In the genomic region with DNA sequence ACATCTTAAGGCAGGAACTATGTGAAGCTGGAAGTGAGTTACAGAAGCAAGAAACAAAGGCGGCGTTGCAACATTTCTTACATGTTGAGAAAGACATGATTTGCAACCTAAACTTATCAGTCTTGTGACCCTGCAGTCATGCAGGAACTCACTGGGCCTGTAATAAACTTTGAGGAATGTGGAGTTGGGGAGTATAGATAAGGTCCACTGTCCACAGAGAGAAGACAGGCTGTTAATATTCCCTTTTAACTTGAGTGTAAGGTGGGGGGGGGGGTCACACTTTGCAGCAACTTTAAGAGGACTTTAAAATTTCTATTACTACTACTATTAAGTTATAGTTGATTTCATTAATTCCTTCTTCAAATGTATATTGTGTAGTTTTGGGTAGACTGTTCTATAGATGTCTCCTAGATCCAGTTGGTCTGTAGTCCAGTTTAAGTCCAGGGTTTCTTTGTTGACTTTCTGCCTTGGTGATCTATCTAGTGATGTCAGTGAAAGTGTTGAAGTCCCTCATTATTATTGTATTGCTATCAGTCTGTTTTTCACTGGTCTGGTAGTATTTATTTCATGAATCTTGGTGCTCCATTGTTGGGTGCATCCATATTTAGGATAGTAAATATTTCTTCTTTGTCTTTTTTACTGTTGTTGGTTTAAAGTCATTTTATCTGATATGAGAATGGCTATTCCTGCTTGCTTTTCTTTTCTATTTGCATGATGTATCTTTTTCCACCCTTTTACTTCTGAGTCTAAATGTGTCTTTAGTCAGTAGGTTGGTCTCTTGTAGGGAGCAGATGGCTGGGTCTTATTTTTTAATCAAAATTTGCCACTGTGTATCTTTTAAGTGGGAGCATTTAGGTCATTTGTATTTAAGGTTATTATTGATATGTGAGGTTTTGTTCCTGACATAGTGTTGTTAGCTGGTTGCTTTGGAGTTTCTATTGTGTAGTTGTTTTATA, we compare ENCODE assay signal across 19 cellular contexts. TPM values are rescaled to one million over a fixed set of nuclear protein-coding genes. Genes with fewer than 3 reads are reported as not detected.
DNase-seq lines count a peak whose midpoint lies in the region; FAIRE-seq and TF ChIP-seq lines count a peak whose summit lies in the region.
"Had no signal": no experiment of that assay in that cellular context is flagged by ENCODE, and none has a peak within 500 bp of the region (broad histone marks: within the 10 kb centered on the region; RNA-seq: fewer than 3 reads in every experiment).

No MANE protein-coding gene starts in this region.

- DNase-seq in CD14-positive monocyte (ENCODE audit: low spot score) (no peak), HL-60 (ENCODE audit: low read depth in 1 of 2, low spot score in 1 of 2) (peak; percentile 46 to 68), adipocyte (ENCODE audit: low read depth) (peak; percentile 10), fibroblast of villous mesenchyme (ENCODE audit: low read depth) (peak; percentile 79), RCC 7860 (ENCODE audit: low spot score) (no peak), NCI-H2196 treated with DMSO at 0.1 percent for 48 hours (lab: John Stamatoyannopoulos, UW; ENCODE audit: unreplicated experiment) (no peak), DMS79 (lab: John Stamatoyannopoulos, UW) (no peak), MCF 10A (ENCODE audit: unreplicated experiment) (no peak)
- DNase-seq: CD4-positive, alpha-beta memory T cell; EL; MM.1S; NCI-H1417 treated with DMSO at 0.1 percent for 48 hours; NCI-H2029; NCI-H2171 treated with DMSO at 0.1 percent for 48 hours; NCI-H526 treated with DMSO at 0.1 percent for 48 hours; Peyer's patch; SHP77 had no signal

- no peak for FAIRE-seq in RCC 7860 (lab: Jason Lieb, UNC)
- FAIRE-seq: A549, H54 had no signal

- peaks cover 3% of the 10 kb centered on the region for H3K9me3 ChIP-seq in adipocyte (ENCODE audit: control insufficient read depth, low read length)
- H3K9me3 ChIP-seq: Peyer's patch had no signal

- TF ChIP-seq CTCF in CD14-positive monocyte (IDR thresholded peaks at IDR 0.05) (no peak), HL-60 (IDR thresholded peaks at IDR 0.05; ENCODE audit: insufficient read depth, low read length) (no peak), fibroblast of villous mesenchyme (IDR thresholded peaks at IDR 0.05; ENCODE audit: insufficient read depth, low read depth, low read length) (no peak), MCF 10A (IDR thresholded peaks at IDR 0.05; ENCODE audit: unreplicated experiment) (no peak)

- intact Hi-C loops in CD14-positive monocyte (cut with micrococcal nuclease) = no loop called here
- intact Hi-C loops in MCF 10A (cut with micrococcal nuclease) = no loop called here

- H3K36me3 Mint-ChIP-seq in CD14-positive monocyte (no peaks in the 10 kb centered on the region), MCF 10A (ENCODE audit: insufficient read depth, unreplicated experiment) (no peaks in the 10 kb centered on the region)
- H3K36me3 Mint-ChIP-seq: CD4-positive, alpha-beta memory T cell had no signal

- H3K9ac ChIP-seq in adipocyte (ENCODE audit: low read length) = no peak overlapping the region

- H3K4me3 ChIP-seq in HL-60 (replicated peaks; ENCODE audit: insufficient read depth, low read length) (no peak overlapping the region), adipocyte (ENCODE audit: low read length) (no peak overlapping the region), fibroblast of villous mesenchyme (ENCODE audit: low read depth, low read length) (no peak overlapping the region)
- H3K4me3 ChIP-seq: A549, Peyer's patch had no signal

- peaks cover 0 to 4% (median 0%) of the 10 kb centered on the region in 7 donors for H3K9me3 Mint-ChIP-seq in CD14-positive monocyte
- H3K9me3 Mint-ChIP-seq in MCF 10A (ENCODE audit: unreplicated experiment) = no peaks in the 10 kb centered on the region

- no peaks in the 10 kb centered on the region for H3K36me3 ChIP-seq in adipocyte (ENCODE audit: control insufficient read depth, insufficient read depth, low read length, severe bottlenecking)
- H3K36me3 ChIP-seq: Peyer's patch had no signal

- H3K4me3 Mint-ChIP-seq in CD14-positive monocyte = no peak overlapping the region
- H3K4me3 Mint-ChIP-seq in MCF 10A (ENCODE audit: unreplicated experiment) = no peak overlapping the region
- H3K4me3 Mint-ChIP-seq: CD4-positive, alpha-beta memory T cell had no signal

- CTCF ChIA-PET in MCF 10A (lab: Yijun Ruan, JAX) = interaction anchor here (0.6 to 6.0 kb wide), 8 partner anchors 10 to 436 kb away, joined by 3 to 78 read pairs (median 38); partner anchors contain the start of gene FAM98B

- H3K4me1 Mint-ChIP-seq in CD14-positive monocyte (peaks cover 27% of the 10 kb centered on the region), MCF 10A (ENCODE audit: insufficient read depth, unreplicated experiment) (peaks cover 6% of the 10 kb centered on the region)

- POLR2A ChIA-PET in MCF 10A (lab: Yijun Ruan, JAX) = interaction anchor here (2.6 kb wide), 1 partner anchor 16 kb away, joined by 15 read pairs; the partner anchor contains the start of gene FAM98B

- H3K27ac ChIP-seq in HL-60 (replicated peaks) = peak overlapping the region; percentile 53
- H3K27ac ChIP-seq: A549, Peyer's patch had no signal

- H3K27ac Mint-ChIP-seq in CD14-positive monocyte (peak overlapping the region in 6 of 7 donors; percentile 5 to 80 (median 32)), MCF 10A (ENCODE audit: low read depth, unreplicated experiment) (no peak overlapping the region)
- H3K27ac Mint-ChIP-seq: CD4-positive, alpha-beta memory T cell had no signal

- H3K4me1 ChIP-seq in adipocyte (ENCODE audit: control insufficient read depth, insufficient read depth, low read length) = peaks cover 9% of the 10 kb centered on the region
- H3K4me1 ChIP-seq: A549 had no signal

- BruUV-seq in MCF 10A (replicated peaks; lab: Mats Ljungman, UMichigan) = no TSS peak

- H3K27me3 ChIP-seq in HL-60 (ENCODE audit: insufficient read depth, poor library complexity, severe bottlenecking) (no peaks in the 10 kb centered on the region), adipocyte (replicated peaks; ENCODE audit: control insufficient read depth, insufficient read depth, low read length) (no peaks in the 10 kb centered on the region)
- H3K27me3 ChIP-seq: Peyer's patch had no signal

- H3K27me3 Mint-ChIP-seq in CD14-positive monocyte (ENCODE audit: low read depth in 3 of 3) (peaks cover 4 to 15% (median 6%) of the 10 kb centered on the region in 3 donors), MCF 10A (ENCODE audit: insufficient read depth, unreplicated experiment) (peaks cover 65% of the 10 kb centered on the region)

RNA-seq across cellular contexts. Expression of gene FAM98B, which starts 15.6 kb away (rescaled TPM):
- under 1 TPM; 0.41 to 0.69 TPM for polyA plus RNA-seq in CD14-positive monocyte
- total RNA-seq in fibroblast of villous mesenchyme (5.5 and 11.2 TPM in 2 replicates), MCF 10A (2022) (26.5 and 33.1 TPM in 2 replicates)

Comparison
In these comparisons a context has a peak if more than half of its experiments do, and no peak if none do; other contexts are left out.
1. DNase-seq: peak in HL-60 (2 of 2), adipocyte (single experiment) and fibroblast of villous mesenchyme (single experiment); none in CD14-positive monocyte (single experiment), RCC 7860 (single experiment), NCI-H2196 treated with DMSO at 0.1 percent for 48 hours (single experiment), DMS79 (single experiment) and MCF 10A (single experiment).